ENCODE assay signal across 2 cellular contexts in the genomic region with DNA sequence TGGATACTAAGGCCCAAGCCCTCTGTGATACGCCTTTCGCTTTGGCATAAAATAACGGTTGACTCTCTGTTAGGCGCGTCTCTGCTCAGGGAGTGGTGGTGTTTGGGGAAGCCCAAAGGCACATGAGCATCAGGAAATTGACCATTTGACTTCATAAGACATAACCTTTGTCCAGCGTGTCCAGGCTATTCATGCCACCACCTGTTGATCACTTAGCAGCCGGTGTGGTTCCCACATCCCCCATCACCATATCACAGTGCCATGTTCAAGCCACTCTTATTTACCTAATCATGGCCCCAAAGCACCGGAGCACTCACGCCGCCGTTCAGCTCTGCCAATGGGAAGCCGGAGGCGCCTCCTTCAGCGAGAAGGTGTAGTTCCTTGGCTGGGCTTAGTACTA.
TF ChIP-seq lines count a peak whose summit lies in the region.

No MANE protein-coding gene starts in this region.

TF ChIP-seq in HEK293, 187 proteins besides CTCF, POLR2A, EP300 and RAD21:
- TF ChIP-seq, protein P1, sequence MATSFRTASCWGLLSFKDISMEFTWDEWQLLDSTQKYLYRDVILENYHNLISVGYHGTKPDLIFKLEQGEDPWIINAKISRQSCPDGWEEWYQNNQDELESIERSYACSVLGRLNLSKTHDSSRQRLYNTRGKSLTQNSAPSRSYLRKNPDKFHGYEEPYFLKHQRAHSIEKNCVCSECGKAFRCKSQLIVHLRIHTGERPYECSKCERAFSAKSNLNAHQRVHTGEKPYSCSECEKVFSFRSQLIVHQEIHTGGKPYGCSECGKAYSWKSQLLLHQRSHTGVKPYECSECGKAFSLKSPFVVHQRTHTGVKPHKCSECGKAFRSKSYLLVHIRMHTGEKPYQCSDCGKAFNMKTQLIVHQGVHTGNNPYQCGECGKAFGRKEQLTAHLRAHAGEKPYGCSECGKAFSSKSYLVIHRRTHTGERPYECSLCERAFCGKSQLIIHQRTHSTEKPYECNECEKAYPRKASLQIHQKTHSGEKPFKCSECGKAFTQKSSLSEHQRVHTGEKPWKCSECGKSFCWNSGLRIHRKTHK (tag by site-specific recombination; IDR thresholded peaks at IDR 0.05) = no peak
- TF ChIP-seq, protein P2, sequence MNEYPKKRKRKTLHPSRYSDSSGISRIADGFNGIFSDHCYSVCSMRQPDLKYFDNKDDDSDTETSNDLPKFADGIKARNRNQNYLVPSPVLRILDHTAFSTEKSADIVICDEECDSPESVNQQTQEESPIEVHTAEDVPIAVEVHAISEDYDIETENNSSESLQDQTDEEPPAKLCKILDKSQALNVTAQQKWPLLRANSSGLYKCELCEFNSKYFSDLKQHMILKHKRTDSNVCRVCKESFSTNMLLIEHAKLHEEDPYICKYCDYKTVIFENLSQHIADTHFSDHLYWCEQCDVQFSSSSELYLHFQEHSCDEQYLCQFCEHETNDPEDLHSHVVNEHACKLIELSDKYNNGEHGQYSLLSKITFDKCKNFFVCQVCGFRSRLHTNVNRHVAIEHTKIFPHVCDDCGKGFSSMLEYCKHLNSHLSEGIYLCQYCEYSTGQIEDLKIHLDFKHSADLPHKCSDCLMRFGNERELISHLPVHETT (tag by site-specific recombination; IDR thresholded peaks at IDR 0.05) = no peak
- TF ChIP-seq OSR2 (tag by site-specific recombination; IDR thresholded peaks at IDR 0.05) = no peak
- TF ChIP-seq SCRT1 (tag by site-specific recombination; IDR thresholded peaks at IDR 0.05; ENCODE audit: borderline replicate concordance) = peak; percentile 86
- TF ChIP-seq, protein P3, sequence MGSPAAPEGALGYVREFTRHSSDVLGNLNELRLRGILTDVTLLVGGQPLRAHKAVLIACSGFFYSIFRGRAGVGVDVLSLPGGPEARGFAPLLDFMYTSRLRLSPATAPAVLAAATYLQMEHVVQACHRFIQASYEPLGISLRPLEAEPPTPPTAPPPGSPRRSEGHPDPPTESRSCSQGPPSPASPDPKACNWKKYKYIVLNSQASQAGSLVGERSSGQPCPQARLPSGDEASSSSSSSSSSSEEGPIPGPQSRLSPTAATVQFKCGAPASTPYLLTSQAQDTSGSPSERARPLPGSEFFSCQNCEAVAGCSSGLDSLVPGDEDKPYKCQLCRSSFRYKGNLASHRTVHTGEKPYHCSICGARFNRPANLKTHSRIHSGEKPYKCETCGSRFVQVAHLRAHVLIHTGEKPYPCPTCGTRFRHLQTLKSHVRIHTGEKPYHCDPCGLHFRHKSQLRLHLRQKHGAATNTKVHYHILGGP (tag by site-specific recombination; IDR thresholded peaks at IDR 0.05) = no peak
- TF ChIP-seq SCRT2 (tag by site-specific recombination; IDR thresholded peaks at IDR 0.05) = peak; percentile 97
- no peak for TF ChIP-seq ZNF138 (tag by site-specific recombination; IDR thresholded peaks at IDR 0.05; ENCODE audit: borderline replicate concordance)
- TF ChIP-seq ZNF600 (tag by site-specific recombination; IDR thresholded peaks at IDR 0.05) = 0 out of 2 replicates have a peak, but pooled peaks have one; percentile 0
- TF ChIP-seq ZNF768 (tag by site-specific recombination; IDR thresholded peaks at IDR 0.05) = no peak
- TF ChIP-seq ZNF48 (tag by site-specific recombination; IDR thresholded peaks at IDR 0.05) = no peak
TF ChIP-seq in HEK293: peak in this region for 3.

TF ChIP-seq in K562, 482 proteins besides CTCF, POLR2A, EP300 and RAD21:
- TF ChIP-seq HNRNPL (IDR thresholded peaks at IDR 0.05; ENCODE audit: low read depth, low read length) (no peak), RNF2 (IDR thresholded peaks at IDR 0.05) (no peak), TRIM28 (IDR thresholded peaks at IDR 0.05) (no peak), CBX5 (IDR thresholded peaks at IDR 0.05; ENCODE audit: borderline replicate concordance, low read depth) (no peak), PTBP1 (IDR thresholded peaks at IDR 0.05; ENCODE audit: low read depth, low read length) (no peak), TBP (optimal IDR thresholded peaks at IDR 0.05; ENCODE audit: low read depth, low read length) (no peak), NCOA2 (IDR thresholded peaks at IDR 0.05; ENCODE audit: partially characterized antibody in 2 of 2) (no peak), SMARCA5 (IDR thresholded peaks at IDR 0.05) (no peak), MEF2A (IDR thresholded peaks at IDR 0.05; ENCODE audit: control insufficient read depth, low read depth, low read length) (no peak), SAFB2 (IDR thresholded peaks at IDR 0.05; ENCODE audit: borderline replicate concordance, low read depth, low read length, severe bottlenecking) (no peak), YBX1 (IDR thresholded peaks at IDR 0.05) (no peak), SIN3B (IDR thresholded peaks at IDR 0.05; ENCODE audit: low read depth) (no peak)
- TF ChIP-seq, protein P2 (CRISPR knock-in tag; conservative IDR thresholded peaks at IDR 0.05 in 1 of 2, IDR thresholded peaks at IDR 0.05 in 1 of 2) = no peak
TF ChIP-seq in K562: peak in this region for 0.
